18 cellular contexts compared by ENCODE assay signal in the genomic region with DNA sequence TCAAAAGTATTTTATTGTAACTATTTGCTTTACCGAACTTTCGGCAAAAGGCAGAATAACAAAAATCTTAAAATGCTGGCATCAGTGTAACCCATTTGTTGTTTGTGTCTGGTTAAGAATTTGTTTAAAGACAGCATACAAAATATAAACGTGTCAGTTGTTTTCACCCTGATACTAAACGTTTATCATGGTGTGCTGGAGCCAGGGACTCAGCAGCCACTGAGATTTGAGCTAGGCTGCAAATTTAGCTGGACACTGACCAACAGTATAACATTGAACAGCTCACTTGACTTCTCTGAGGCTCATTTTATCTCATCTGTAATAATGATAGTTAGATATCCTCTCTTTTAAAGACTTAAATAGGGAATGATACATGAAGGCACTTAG.
DNase-seq lines count a peak whose midpoint lies in the region; ATAC-seq, FAIRE-seq and TF ChIP-seq lines count a peak whose summit lies in the region.
"Had no signal": no experiment of that assay in that cellular context is flagged by ENCODE, and none has a peak within 500 bp of the region (broad histone marks: within the 10 kb centered on the region; RNA-seq: fewer than 3 reads in every experiment).

No MANE protein-coding gene starts in this region.

- no peak overlapping the region for H3K4me2 ChIP-seq in mammary epithelial cell (ENCODE audit: insufficient read depth, low read depth, low read length)

- H3K9ac ChIP-seq in mammary epithelial cell (ENCODE audit: insufficient read depth, low read length): no peak overlapping the region

- no peaks in the 10 kb centered on the region for H3K27me3 ChIP-seq in mammary epithelial cell (ENCODE audit: insufficient read depth, low read length)
- H3K27me3 ChIP-seq in stomach: no peaks in the 10 kb centered on the region
- peaks cover 0 to 6% of the 10 kb centered on the region in 2 donors for H3K27me3 ChIP-seq in naive thymus-derived CD4-positive, alpha-beta T cell (ENCODE audit: control insufficient read depth in 2 of 2, insufficient read depth in 2 of 2, low read length in 2 of 2)
- H3K27me3 ChIP-seq: adrenal gland had no signal

- TF ChIP-seq CTCF in mammary epithelial cell (conservative IDR thresholded peaks at IDR 0.05 in 1 of 2, IDR thresholded peaks at IDR 0.05 in 1 of 2; ENCODE audit: extremely low read depth in 1 of 2, insufficient read depth in 1 of 2, low read depth in 1 of 2, low read length in 2 of 2) (no peak), stomach (IDR thresholded peaks at IDR 0.05) (no peak)

- 94% methylated on average over 4 of the region's 4 CpGs for WGBS in mammary epithelial cell (ENCODE audit: low coverage, missing lambda C conversion rate)
- 36 to 57% (median 50%) methylated on average over 4 of the region's 4 CpGs for WGBS in stomach, 5 donors

- H3K9me3 Mint-ChIP-seq in naive thymus-derived CD4-positive, alpha-beta T cell: peaks cover 0 to 3% (median 0%) of the 10 kb centered on the region in 11 donors
- H3K9me3 Mint-ChIP-seq: CD4-positive, alpha-beta T cell; stimulated activated memory B cell treated with anti-CD40 and anti-IgM and Interleukin-4, amounts not matched to agents 10 μg/mL and 1 μg/mL and 100 μg/mL, for 72 hours; T-helper 1 cell treated with Interleukin-12 subunit alpha and Interleukin-12 subunit beta and Interleukin-4 antibody, amounts not matched to agents 30 μg/mL and 1 μg/mL, for 36 hours had no signal

- intact Hi-C loops in mammary epithelial cell (cut with micrococcal nuclease): no loop called here
- intact Hi-C loops in stomach (cut with DNase I; ENCODE audit: low total_unique reads): no loop called here
- intact Hi-C loops in naive thymus-derived CD4-positive, alpha-beta T cell (cut with micrococcal nuclease): no loop called here

- dilution Hi-C loops in mammary epithelial cell (cut with HindIII; ENCODE audit: low sequenced_read_pairs): no loop called here

- no peak for FAIRE-seq in HTR-8/SVneo (lab: Jason Lieb, UNC)
- FAIRE-seq in GM19239 (lab: Jason Lieb, UNC): no peak
- FAIRE-seq: HepG2 had no signal

- no peaks in the 10 kb centered on the region for H3K36me3 Mint-ChIP-seq in naive thymus-derived CD4-positive, alpha-beta T cell
- H3K36me3 Mint-ChIP-seq: stimulated activated memory B cell treated with anti-CD40 and anti-IgM and Interleukin-4, amounts not matched to agents 10 μg/mL and 1 μg/mL and 100 μg/mL, for 72 hours had no signal

- in situ Hi-C loops in mammary epithelial cell (cut with MboI; ENCODE audit: low sequenced_read_pairs in 2 of 2): no loop called here

- no peaks in the 10 kb centered on the region for H3K36me3 ChIP-seq in mammary epithelial cell (ENCODE audit: insufficient read depth, low read length)
- no peaks in the 10 kb centered on the region for H3K36me3 ChIP-seq in stomach
- no peaks in the 10 kb centered on the region for H3K36me3 ChIP-seq in naive thymus-derived CD4-positive, alpha-beta T cell (ENCODE audit: control insufficient read depth in 2 of 3, insufficient read depth in 3 of 3, low read length in 3 of 3)
- H3K36me3 ChIP-seq: adrenal gland had no signal

- H2AFZ ChIP-seq in mammary epithelial cell (ENCODE audit: low read depth, low read length): no peak overlapping the region

- H3K27ac ChIP-seq in mammary epithelial cell (ENCODE audit: insufficient read depth, low read depth, low read length) (peak overlapping the region; percentile 83), stomach (peak overlapping the region in 4 of 5 donors; percentile 30 to 78 (median 55))
- H3K27ac ChIP-seq in naive thymus-derived CD4-positive, alpha-beta T cell (ENCODE audit: low read depth, low read length): no peak overlapping the region

- no peak for ATAC-seq in naive thymus-derived CD4-positive, alpha-beta T cell
- ATAC-seq: activated CD4-positive, alpha-beta T cell treated with anti-CD3 and anti-CD28 coated beads for 36 hours; HepG2; stimulated activated memory B cell treated with anti-CD40 and anti-IgM and Interleukin-4, amounts not matched to agents 10 μg/mL and 1 μg/mL and 100 μg/mL, for 72 hours had no signal

- peaks cover 0 to 3% (median 0%) of the 10 kb centered on the region in 5 donors for H3K27me3 Mint-ChIP-seq in naive thymus-derived CD4-positive, alpha-beta T cell
- H3K27me3 Mint-ChIP-seq: CD4-positive, alpha-beta T cell; stimulated activated memory B cell treated with anti-CD40 and anti-IgM and Interleukin-4, amounts not matched to agents 10 μg/mL and 1 μg/mL and 100 μg/mL, for 72 hours had no signal

- no peaks in the 10 kb centered on the region for H4K20me1 ChIP-seq in mammary epithelial cell (ENCODE audit: insufficient read depth, low read length)

- H3K4me3 ChIP-seq in mammary epithelial cell (replicated peaks in 1 of 3; ENCODE audit: insufficient read depth in 1 of 3, low read depth in 2 of 3, low read length in 3 of 3): no peak overlapping the region
- H3K4me3 ChIP-seq in stomach: no peak overlapping the region
- H3K4me3 ChIP-seq in naive thymus-derived CD4-positive, alpha-beta T cell (ENCODE audit: low read length): no peak overlapping the region
- H3K4me3 ChIP-seq: adrenal gland had no signal

- no peaks in the 10 kb centered on the region for H3K4me1 Mint-ChIP-seq in naive thymus-derived CD4-positive, alpha-beta T cell
- H3K4me1 Mint-ChIP-seq: activated CD4-positive, alpha-beta T cell treated with anti-CD3 and anti-CD28 coated beads for 36 hours; stimulated activated memory B cell treated with anti-CD40 and anti-IgM and Interleukin-4, amounts not matched to agents 10 μg/mL and 1 μg/mL and 100 μg/mL, for 72 hours had no signal

- BruUV-seq in mammary epithelial cell (replicated peaks; lab: Mats Ljungman, UMichigan): no TSS peak

- POLR2A ChIA-PET in naive thymus-derived CD4-positive, alpha-beta T cell (lab: Charles Lee): no interaction called here

- no peak for TF ChIP-seq EP300 in stomach (IDR thresholded peaks at IDR 0.05)

- H3K27ac Mint-ChIP-seq in naive thymus-derived CD4-positive, alpha-beta T cell: no peak overlapping the region
- H3K27ac Mint-ChIP-seq: activated CD4-positive, alpha-beta T cell treated with anti-CD3 and anti-CD28 coated beads for 36 hours; CD4-positive, alpha-beta T cell; stimulated activated memory B cell treated with anti-CD40 and anti-IgM and Interleukin-4, amounts not matched to agents 10 μg/mL and 1 μg/mL and 100 μg/mL, for 72 hours; T-helper 1 cell treated with Interleukin-12 subunit alpha and Interleukin-12 subunit beta and Interleukin-4 antibody, amounts not matched to agents 30 μg/mL and 1 μg/mL, for 36 hours had no signal

- H3K9me3 ChIP-seq in mammary epithelial cell (replicated peaks; ENCODE audit: insufficient read depth, low read length) (no peaks in the 10 kb centered on the region), stomach (no peaks in the 10 kb centered on the region)
- no peaks in the 10 kb centered on the region for H3K9me3 ChIP-seq in naive thymus-derived CD4-positive, alpha-beta T cell (ENCODE audit: control insufficient read depth in 2 of 3, low read length in 3 of 3)
- H3K9me3 ChIP-seq: adrenal gland had no signal

- H3K4me1 ChIP-seq in mammary epithelial cell (ENCODE audit: insufficient read depth, low read length): peaks cover 21% of the 10 kb centered on the region
- peaks cover 0 to 11% (median 9%) of the 10 kb centered on the region in 4 donors for H3K4me1 ChIP-seq in stomach
- no peaks in the 10 kb centered on the region for H3K4me1 ChIP-seq in naive thymus-derived CD4-positive, alpha-beta T cell (ENCODE audit: control insufficient read depth in 2 of 2, insufficient read depth in 2 of 2, low read length in 2 of 2)
- H3K4me1 ChIP-seq: adrenal gland had no signal

- peak; percentile 3 for DNase-seq in HTR-8/SVneo (ENCODE audit: insufficient read length, low spot score)
- no peak for DNase-seq in mammary epithelial cell
- DNase-seq in iris pigment epithelial cell (ENCODE audit: low read depth): peak; percentile 80
- no peak for DNase-seq in stomach
- DNase-seq in NCI-H187 treated with DMSO at 0.1 percent for 48 hours (lab: John Stamatoyannopoulos, UW): no peak
- DNase-seq in D341Med (ENCODE audit: low spot score): no peak
- DNase-seq in GM19239 (ENCODE audit: insufficient read length, low spot score): no peak
- no peak for DNase-seq in naive thymus-derived CD4-positive, alpha-beta T cell
- DNase-seq: activated CD4-positive, alpha-beta T cell treated with anti-CD3 and anti-CD28 coated beads for 36 hours; CD4-positive, alpha-beta T cell; cortex of kidney; NCI-H1436; NCI-H526; stimulated activated CD4-positive, alpha-beta T cell treated with anti-CD3 and anti-CD28 coated beads, Interleukin-4, amount 100 ng/mL, for 24 hours had no signal

- CTCF ChIA-PET in mammary epithelial cell (lab: Charles Lee; ENCODE audit: low non-redundant PET): no interaction called here
- CTCF ChIA-PET in naive thymus-derived CD4-positive, alpha-beta T cell (lab: Charles Lee): no interaction called here

- no peaks in the 10 kb centered on the region for H3K79me2 ChIP-seq in mammary epithelial cell (ENCODE audit: insufficient read depth, low read length)

- no peak for TF ChIP-seq POLR2A in stomach (IDR thresholded peaks at IDR 0.05)

- no peak overlapping the region for H3K4me3 Mint-ChIP-seq in naive thymus-derived CD4-positive, alpha-beta T cell
- H3K4me3 Mint-ChIP-seq: activated CD4-positive, alpha-beta T cell treated with anti-CD3 and anti-CD28 coated beads for 36 hours; CD4-positive, alpha-beta T cell; stimulated activated memory B cell treated with anti-CD40 and anti-IgM and Interleukin-4, amounts not matched to agents 10 μg/mL and 1 μg/mL and 100 μg/mL, for 72 hours; T-helper 1 cell treated with Interleukin-12 subunit alpha and Interleukin-12 subunit beta and Interleukin-4 antibody, amounts not matched to agents 30 μg/mL and 1 μg/mL, for 36 hours had no signal

Comparison
In these comparisons a context has a peak if more than half of its experiments do, and no peak if none do; other contexts are left out.
1. DNase-seq: peak in HTR-8/SVneo (single experiment) and iris pigment epithelial cell (single experiment); none in mammary epithelial cell (single experiment), stomach (single experiment), NCI-H187 treated with DMSO at 0.1 percent for 48 hours (single experiment), D341Med (single experiment), GM19239 (single experiment) and naive thymus-derived CD4-positive, alpha-beta T cell (0 of 9).